ENCODE assay signal across 1 cellular context in the genomic region with DNA sequence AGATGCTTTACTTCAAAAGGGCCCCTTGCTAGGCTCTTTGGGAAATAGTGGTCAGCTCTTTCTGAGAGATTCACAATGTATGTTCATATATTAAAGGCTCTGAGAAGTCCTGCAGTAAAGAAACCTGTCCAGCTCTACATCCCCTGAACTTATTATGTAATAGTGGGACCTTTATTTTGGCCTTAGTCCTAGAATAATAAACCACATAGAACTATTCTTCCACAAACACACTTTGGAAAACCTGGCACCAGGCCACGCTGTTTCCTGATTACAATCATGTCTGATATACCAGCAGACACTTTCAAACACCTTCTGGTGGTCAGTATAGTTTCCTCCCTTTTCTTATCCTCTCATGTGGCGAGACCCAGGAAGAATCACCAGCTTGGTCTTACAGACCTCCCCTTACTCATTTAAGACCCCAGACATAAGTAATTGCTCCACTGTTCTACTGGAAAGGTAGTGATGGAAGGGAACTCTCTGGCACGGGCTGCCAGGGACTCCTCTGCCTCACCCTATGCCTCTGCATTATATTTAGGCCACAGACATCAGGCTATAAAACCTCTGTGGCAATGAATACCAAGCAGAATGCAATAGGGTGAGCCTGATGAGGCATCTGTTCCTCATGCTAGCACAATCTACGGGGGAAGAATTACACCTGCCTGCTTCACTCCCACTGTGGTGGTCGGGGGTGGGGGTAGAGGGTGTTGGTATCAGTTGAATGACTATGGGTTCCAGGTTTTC.
TF ChIP-seq lines count a peak whose summit lies in the region.

No MANE protein-coding gene starts in this region.

TF ChIP-seq in HepG2, 621 proteins besides CTCF, POLR2A, EP300 and RAD21:
- no peak for TF ChIP-seq CHCHD3 (CRISPR knock-in tag; IDR thresholded peaks at IDR 0.05)
- TF ChIP-seq ZSCAN21 (CRISPR knock-in tag; IDR thresholded peaks at IDR 0.05; ENCODE audit: borderline replicate concordance) = no peak
- TF ChIP-seq ZNF703 (CRISPR knock-in tag; IDR thresholded peaks at IDR 0.05; ENCODE audit: borderline replicate concordance) = no peak
- TF ChIP-seq, protein P1, sequence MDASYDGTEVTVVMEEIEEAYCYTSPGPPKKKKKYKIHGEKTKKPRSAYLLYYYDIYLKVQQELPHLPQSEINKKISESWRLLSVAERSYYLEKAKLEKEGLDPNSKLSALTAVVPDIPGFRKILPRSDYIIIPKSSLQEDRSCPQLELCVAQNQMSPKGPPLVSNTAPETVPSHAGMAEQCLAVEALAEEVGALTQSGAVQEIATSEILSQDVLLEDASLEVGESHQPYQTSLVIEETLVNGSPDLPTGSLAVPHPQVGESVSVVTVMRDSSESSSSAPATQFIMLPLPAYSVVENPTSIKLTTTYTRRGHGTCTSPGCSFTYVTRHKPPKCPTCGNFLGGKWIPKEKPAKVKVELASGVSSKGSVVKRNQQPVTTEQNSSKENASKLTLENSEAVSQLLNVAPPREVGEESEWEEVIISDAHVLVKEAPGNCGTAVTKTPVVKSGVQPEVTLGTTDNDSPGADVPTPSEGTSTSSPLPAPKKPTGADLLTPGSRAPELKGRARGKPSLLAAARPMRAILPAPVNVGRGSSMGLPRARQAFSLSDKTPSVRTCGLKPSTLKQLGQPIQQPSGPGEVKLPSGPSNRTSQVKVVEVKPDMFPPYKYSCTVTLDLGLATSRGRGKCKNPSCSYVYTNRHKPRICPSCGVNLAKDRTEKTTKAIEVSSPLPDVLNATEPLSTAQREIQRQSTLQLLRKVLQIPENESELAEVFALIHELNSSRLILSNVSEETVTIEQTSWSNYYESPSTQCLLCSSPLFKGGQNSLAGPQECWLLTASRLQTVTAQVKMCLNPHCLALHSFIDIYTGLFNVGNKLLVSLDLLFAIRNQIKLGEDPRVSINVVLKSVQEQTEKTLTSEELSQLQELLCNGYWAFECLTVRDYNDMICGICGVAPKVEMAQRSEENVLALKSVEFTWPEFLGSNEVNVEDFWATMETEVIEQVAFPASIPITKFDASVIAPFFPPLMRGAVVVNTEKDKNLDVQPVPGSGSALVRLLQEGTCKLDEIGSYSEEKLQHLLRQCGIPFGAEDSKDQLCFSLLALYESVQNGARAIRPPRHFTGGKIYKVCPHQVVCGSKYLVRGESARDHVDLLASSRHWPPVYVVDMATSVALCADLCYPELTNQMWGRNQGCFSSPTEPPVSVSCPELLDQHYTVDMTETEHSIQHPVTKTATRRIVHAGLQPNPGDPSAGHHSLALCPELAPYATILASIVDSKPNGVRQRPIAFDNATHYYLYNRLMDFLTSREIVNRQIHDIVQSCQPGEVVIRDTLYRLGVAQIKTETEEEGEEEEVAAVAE (CRISPR knock-in tag; IDR thresholded peaks at IDR 0.05; ENCODE audit: borderline replicate concordance) = no peak
- TF ChIP-seq RBFOX2 (IDR thresholded peaks at IDR 0.05; ENCODE audit: low read depth, low read length) = no peak
- TF ChIP-seq, protein P2, sequence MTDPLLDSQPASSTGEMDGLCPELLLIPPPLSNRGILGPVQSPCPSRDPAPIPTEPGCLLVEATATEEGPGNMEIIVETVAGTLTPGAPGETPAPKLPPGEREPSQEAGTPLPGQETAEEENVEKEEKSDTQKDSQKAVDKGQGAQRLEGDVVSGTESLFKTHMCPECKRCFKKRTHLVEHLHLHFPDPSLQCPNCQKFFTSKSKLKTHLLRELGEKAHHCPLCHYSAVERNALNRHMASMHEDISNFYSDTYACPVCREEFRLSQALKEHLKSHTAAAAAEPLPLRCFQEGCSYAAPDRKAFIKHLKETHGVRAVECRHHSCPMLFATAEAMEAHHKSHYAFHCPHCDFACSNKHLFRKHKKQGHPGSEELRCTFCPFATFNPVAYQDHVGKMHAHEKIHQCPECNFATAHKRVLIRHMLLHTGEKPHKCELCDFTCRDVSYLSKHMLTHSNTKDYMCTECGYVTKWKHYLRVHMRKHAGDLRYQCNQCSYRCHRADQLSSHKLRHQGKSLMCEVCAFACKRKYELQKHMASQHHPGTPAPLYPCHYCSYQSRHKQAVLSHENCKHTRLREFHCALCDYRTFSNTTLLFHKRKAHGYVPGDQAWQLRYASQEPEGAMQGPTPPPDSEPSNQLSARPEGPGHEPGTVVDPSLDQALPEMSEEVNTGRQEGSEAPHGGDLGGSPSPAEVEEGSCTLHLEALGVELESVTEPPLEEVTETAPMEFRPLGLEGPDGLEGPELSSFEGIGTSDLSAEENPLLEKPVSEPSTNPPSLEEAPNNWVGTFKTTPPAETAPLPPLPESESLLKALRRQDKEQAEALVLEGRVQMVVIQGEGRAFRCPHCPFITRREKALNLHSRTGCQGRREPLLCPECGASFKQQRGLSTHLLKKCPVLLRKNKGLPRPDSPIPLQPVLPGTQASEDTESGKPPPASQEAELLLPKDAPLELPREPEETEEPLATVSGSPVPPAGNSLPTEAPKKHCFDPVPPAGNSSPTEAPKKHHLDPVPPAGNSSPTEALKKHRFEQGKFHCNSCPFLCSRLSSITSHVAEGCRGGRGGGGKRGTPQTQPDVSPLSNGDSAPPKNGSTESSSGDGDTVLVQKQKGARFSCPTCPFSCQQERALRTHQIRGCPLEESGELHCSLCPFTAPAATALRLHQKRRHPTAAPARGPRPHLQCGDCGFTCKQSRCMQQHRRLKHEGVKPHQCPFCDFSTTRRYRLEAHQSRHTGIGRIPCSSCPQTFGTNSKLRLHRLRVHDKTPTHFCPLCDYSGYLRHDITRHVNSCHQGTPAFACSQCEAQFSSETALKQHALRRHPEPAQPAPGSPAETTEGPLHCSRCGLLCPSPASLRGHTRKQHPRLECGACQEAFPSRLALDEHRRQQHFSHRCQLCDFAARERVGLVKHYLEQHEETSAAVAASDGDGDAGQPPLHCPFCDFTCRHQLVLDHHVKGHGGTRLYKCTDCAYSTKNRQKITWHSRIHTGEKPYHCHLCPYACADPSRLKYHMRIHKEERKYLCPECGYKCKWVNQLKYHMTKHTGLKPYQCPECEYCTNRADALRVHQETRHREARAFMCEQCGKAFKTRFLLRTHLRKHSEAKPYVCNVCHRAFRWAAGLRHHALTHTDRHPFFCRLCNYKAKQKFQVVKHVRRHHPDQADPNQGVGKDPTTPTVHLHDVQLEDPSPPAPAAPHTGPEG (CRISPR knock-in tag; IDR thresholded peaks at IDR 0.05) = no peak
- no peak for TF ChIP-seq FOSL1 (CRISPR knock-in tag; IDR thresholded peaks at IDR 0.05; ENCODE audit: borderline replicate concordance)
